27 cellular contexts compared by ENCODE assay signal in the genomic region with DNA sequence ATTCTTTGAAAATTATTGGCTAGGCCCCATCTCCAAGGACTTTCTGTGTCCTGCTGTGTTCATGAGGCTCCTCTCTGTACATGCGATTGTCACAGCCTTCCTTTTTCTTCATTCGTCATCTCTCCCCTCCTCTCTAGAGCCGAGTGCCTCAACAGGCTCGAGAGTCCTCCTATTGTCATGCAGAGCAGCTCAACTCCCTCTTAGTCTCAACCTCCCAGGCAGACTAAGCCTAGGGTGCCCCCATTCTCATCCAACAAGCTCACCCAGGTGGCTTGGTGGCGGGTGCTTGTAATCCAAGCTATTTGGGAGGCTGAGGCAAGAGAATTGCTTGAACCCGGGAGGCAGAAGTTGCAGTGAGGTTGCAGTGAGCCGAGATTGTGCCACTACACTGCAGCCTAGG.
"Had no signal": no experiment of that assay in that cellular context is flagged by ENCODE, and none has a peak within 500 bp of the region (broad histone marks: within the 10 kb centered on the region; RNA-seq: fewer than 3 reads in every experiment).

No MANE protein-coding gene starts in this region.

- H3K27me3 Mint-ChIP-seq: activated CD4-positive, alpha-beta memory T cell treated with anti-CD3 and anti-CD28 coated beads, Interleukin-2, amount 10 ng/mL, durations not matched to agents 7 days and 5 days; activated naive CD4-positive, alpha-beta T cell treated with anti-CD3 and anti-CD28 coated beads, Interleukin-2, amount 50 U/mL, for 24 hours had no signal

- H3K27me3 ChIP-seq: ascending aorta, body of pancreas, Peyer's patch, SJSA1 had no signal

- H3K4me3 ChIP-seq: ascending aorta, body of pancreas, Peyer's patch, SJSA1 had no signal

- H3K4me1 Mint-ChIP-seq: activated naive CD4-positive, alpha-beta T cell treated with anti-CD3 and anti-CD28 coated beads, Interleukin-2, amount 50 U/mL, for 24 hours had no signal

- H3K4me1 ChIP-seq: ascending aorta, body of pancreas, Peyer's patch had no signal

- H3K4me3 Mint-ChIP-seq: activated CD4-positive, alpha-beta memory T cell treated with anti-CD3 and anti-CD28 coated beads, Interleukin-2, amount 10 ng/mL, durations not matched to agents 7 days and 5 days; activated naive CD4-positive, alpha-beta T cell treated with anti-CD3 and anti-CD28 coated beads, Interleukin-2, amount 50 U/mL, for 24 hours; activated T-helper 1 cell treated with anti-CD3 and anti-CD28 coated beads, Interleukin-12 subunit alpha, Interleukin-12 subunit beta, Interleukin-2, Interleukin-4 antibody, amounts not matched to agents 30 ng/mL and 10 ng/mL and 1 ng/mL, durations not matched to agents 14 hours and 24 hours and 36 hours had no signal

- H3K36me3 ChIP-seq: ascending aorta, Peyer's patch, SJSA1 had no signal

- H3K27ac Mint-ChIP-seq: activated CD4-positive, alpha-beta memory T cell treated with anti-CD3 and anti-CD28 coated beads, Interleukin-2, amount 10 ng/mL, durations not matched to agents 7 days and 5 days; activated naive CD4-positive, alpha-beta T cell treated with anti-CD3 and anti-CD28 coated beads, Interleukin-2, amount 50 U/mL, for 24 hours; activated T-helper 1 cell treated with anti-CD3 and anti-CD28 coated beads, Interleukin-12 subunit alpha, Interleukin-12 subunit beta, Interleukin-2, Interleukin-4 antibody, amounts not matched to agents 30 ng/mL and 10 ng/mL and 1 ng/mL, durations not matched to agents 14 hours and 24 hours and 36 hours had no signal

- H3K9me3 ChIP-seq: ascending aorta, body of pancreas, Peyer's patch, SJSA1 had no signal

- ATAC-seq: body of pancreas, SK-N-SH treated with all-trans-retinoic acid at 6 μM for 48 hours had no signal

- H3K9me3 Mint-ChIP-seq: activated CD4-positive, alpha-beta memory T cell treated with anti-CD3 and anti-CD28 coated beads, Interleukin-2, amount 10 ng/mL, durations not matched to agents 7 days and 5 days had no signal

- FAIRE-seq: bronchial epithelial cell had no signal

- H3K27ac ChIP-seq: ascending aorta, body of pancreas, Peyer's patch, RWPE1, SJSA1 had no signal

- DNase-seq: activated CD4-positive, alpha-beta memory T cell treated with anti-CD3 and anti-CD28 coated beads, Interleukin-2, amount 10 ng/mL, durations not matched to agents 7 days and 5 days; activated CD4-positive, alpha-beta T cell treated with anti-CD3 and anti-CD28 coated beads for 1 hour; activated CD4-positive, alpha-beta T cell treated with anti-CD3 and anti-CD28 coated beads, Interleukin-2, amount 50 U/mL, for 1 hour; activated CD8-positive, alpha-beta memory T cell treated with anti-CD3 and anti-CD28 coated beads, Interleukin-2, amount 50 U/mL, for 48 hours; activated effector memory CD4-positive, alpha-beta T cell treated with Interleukin-2 at 50 U/mL for 16 hours; activated naive CD4-positive, alpha-beta T cell; activated T-cell treated with anti-CD3 and anti-CD28 coated beads, Interleukin-2, amount 50 U/mL, for 1 hour; body of pancreas; central memory CD4-positive, alpha-beta T cell; KG1; NCI-H1048; NCI-H146; NCI-H187 treated with DMSO at 0.1 percent for 48 hours; NCI-H2081 treated with DMSO at 0.1 percent for 48 hours; NCI-H510A treated with DMSO at 0.1 percent for 48 hours; NCI-H69; NK-92 treated with Interleukin-12 subunit alpha and Interleukin-12 subunit beta, amount 100 ng/mL, for 24 hours; Peyer's patch; Right ventricle myocardium superior; SW 1271 had no signal
